Comparison of ENCODE assay signal across 1 cellular context in the genomic region with DNA sequence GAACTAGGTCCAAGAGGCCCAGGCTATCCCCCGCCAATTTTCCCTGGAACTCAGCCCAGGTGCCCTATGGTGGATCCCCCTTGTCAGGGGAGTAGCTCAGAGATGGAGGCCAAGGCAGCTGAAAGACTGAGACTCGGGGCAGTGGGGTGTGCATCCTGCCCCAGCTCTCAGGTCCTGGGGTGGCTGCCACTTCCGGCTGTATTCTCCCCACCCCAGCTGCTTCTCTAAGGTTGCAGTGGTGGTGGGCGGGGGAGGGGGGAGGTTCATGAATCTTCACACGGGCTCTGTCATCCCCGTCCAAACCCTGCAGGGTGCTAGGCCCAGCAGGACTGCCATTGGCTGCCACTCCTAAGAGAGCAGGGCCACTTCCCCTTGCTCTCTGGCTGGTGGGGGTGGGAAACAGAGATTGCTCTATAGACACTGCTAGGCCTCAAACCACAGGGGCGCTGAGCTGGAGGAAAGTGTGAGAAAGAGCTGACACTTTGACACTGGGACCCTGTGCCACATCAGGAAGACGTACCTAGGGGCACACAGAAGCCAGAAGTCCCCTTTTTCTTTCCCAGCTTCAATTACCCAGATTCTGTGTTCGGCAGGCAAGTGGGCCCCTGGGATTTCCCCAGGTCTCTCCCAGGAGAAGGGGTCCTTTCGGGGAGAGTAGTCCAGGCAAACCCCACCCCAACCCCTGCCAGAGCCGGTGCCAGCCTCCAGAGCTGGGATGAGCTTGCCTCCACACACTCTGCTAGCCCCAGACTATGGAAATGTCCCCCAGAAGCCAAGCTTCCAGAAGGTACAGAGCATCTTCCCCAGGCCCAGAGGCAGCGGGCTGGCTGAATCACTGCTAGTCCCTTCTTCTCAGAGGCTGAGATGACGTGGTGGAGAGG.
TF ChIP-seq lines count a peak whose summit lies in the region.

No MANE protein-coding gene starts in this region.

TF ChIP-seq in HepG2, 621 proteins besides CTCF, POLR2A, EP300 and RAD21:
- TF ChIP-seq, protein P1, sequence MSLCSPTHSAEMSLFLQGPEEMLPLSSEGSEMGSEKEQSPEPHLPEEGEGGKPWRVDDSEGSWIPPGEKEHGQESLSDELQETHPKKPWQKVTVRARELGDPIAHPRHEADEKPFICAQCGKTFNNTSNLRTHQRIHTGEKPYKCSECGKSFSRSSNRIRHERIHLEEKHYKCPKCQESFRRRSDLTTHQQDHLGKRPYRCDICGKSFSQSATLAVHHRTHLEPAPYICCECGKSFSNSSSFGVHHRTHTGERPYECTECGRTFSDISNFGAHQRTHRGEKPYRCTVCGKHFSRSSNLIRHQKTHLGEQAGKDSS (CRISPR knock-in tag; IDR thresholded peaks at IDR 0.05; ENCODE audit: borderline replicate concordance, low read depth) = no peak
- no peak for TF ChIP-seq KDM5B (CRISPR knock-in tag; IDR thresholded peaks at IDR 0.05; ENCODE audit: borderline replicate concordance)
- no peak for TF ChIP-seq ZNF713 (CRISPR knock-in tag; IDR thresholded peaks at IDR 0.05)
- TF ChIP-seq, protein P2, sequence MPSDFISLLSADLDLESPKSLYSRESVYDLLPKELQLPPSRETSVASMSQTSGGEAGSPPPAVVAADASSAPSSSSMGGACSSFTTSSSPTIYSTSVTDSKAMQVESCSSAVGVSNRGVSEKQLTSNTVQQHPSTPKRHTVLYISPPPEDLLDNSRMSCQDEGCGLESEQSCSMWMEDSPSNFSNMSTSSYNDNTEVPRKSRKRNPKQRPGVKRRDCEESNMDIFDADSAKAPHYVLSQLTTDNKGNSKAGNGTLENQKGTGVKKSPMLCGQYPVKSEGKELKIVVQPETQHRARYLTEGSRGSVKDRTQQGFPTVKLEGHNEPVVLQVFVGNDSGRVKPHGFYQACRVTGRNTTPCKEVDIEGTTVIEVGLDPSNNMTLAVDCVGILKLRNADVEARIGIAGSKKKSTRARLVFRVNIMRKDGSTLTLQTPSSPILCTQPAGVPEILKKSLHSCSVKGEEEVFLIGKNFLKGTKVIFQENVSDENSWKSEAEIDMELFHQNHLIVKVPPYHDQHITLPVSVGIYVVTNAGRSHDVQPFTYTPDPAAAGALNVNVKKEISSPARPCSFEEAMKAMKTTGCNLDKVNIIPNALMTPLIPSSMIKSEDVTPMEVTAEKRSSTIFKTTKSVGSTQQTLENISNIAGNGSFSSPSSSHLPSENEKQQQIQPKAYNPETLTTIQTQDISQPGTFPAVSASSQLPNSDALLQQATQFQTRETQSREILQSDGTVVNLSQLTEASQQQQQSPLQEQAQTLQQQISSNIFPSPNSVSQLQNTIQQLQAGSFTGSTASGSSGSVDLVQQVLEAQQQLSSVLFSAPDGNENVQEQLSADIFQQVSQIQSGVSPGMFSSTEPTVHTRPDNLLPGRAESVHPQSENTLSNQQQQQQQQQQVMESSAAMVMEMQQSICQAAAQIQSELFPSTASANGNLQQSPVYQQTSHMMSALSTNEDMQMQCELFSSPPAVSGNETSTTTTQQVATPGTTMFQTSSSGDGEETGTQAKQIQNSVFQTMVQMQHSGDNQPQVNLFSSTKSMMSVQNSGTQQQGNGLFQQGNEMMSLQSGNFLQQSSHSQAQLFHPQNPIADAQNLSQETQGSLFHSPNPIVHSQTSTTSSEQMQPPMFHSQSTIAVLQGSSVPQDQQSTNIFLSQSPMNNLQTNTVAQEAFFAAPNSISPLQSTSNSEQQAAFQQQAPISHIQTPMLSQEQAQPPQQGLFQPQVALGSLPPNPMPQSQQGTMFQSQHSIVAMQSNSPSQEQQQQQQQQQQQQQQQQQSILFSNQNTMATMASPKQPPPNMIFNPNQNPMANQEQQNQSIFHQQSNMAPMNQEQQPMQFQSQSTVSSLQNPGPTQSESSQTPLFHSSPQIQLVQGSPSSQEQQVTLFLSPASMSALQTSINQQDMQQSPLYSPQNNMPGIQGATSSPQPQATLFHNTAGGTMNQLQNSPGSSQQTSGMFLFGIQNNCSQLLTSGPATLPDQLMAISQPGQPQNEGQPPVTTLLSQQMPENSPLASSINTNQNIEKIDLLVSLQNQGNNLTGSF (CRISPR knock-in tag; IDR thresholded peaks at IDR 0.05) = no peak
- TF ChIP-seq POLR2AphosphoS5 (IDR thresholded peaks at IDR 0.05; ENCODE audit: low read depth, low read length) = no peak
